Comparison of ENCODE assay signal across 8 cellular contexts in genomic region chr3:37859908-37860199, GRCh38. TPM values are rescaled to one million over a fixed set of nuclear protein-coding genes. Genes with fewer than 3 reads are reported as not detected.
DNase-seq lines count a peak whose midpoint lies in the region; ATAC-seq, FAIRE-seq and TF ChIP-seq lines count a peak whose summit lies in the region.

No MANE protein-coding gene starts in this region.

- peaks cover 3% of the 10 kb centered on the region for H3K9me3 ChIP-seq in astrocyte (ENCODE audit: insufficient read depth, low read depth, low read length)
- H3K9me3 ChIP-seq in mesenchymal stem cell (ENCODE audit: control insufficient read depth, low read length), result no peaks in the 10 kb centered on the region
- no peaks in the 10 kb centered on the region for H3K9me3 ChIP-seq in thyroid gland

- WGBS in mesenchymal stem cell, result 93% methylated on average over 6 of the region's 6 CpGs
- WGBS in thyroid gland, 2 donors, result 88 to 97% methylated on average over 4 to 6 of the region's 6 CpGs

- H3K18ac ChIP-seq in mesenchymal stem cell (ENCODE audit: low read depth in 1 of 2, low read length in 2 of 2), result peak overlapping the region; percentile 88 to 89

- H3K27me3 Mint-ChIP-seq in activated naive CD4-positive, alpha-beta T cell treated with anti-CD3 and anti-CD28 coated beads for 36 hours (ENCODE audit: low read depth), result peaks cover 2% of the 10 kb centered on the region
- peaks cover 5% of the 10 kb centered on the region for H3K27me3 Mint-ChIP-seq in astrocyte (ENCODE audit: low read depth, unreplicated experiment)

- no peak overlapping the region for H3K23ac ChIP-seq in mesenchymal stem cell (ENCODE audit: low read length in 2 of 2)

- no peak for FAIRE-seq in astrocyte (lab: Jason Lieb, UNC)

- no peak overlapping the region for H2BK5ac ChIP-seq in mesenchymal stem cell (ENCODE audit: low read depth, low read length, poor library complexity, severe bottlenecking)

- DNase-seq in activated naive CD4-positive, alpha-beta T cell treated with anti-CD3 and anti-CD28 coated beads for 36 hours, result no peak
- no peak for DNase-seq in activated naive CD4-positive, alpha-beta T cell (lab: John Stamatoyannopoulos, UW)
- DNase-seq in astrocyte (ENCODE audit: low read depth), result no peak
- DNase-seq in mesenchymal stem cell, result no peak
- no peak for DNase-seq in thyroid gland
- no peak for DNase-seq in NCI-H526 (lab: John Stamatoyannopoulos, UW)
- DNase-seq in epidermal melanocyte (ENCODE audit: insufficient read length, low spot score), result no peak

- intact Hi-C loops in activated naive CD4-positive, alpha-beta T cell treated with anti-CD3 and anti-CD28 coated beads for 36 hours (cut with micrococcal nuclease), result loop anchor here (10.0 kb wide), 1 partner anchor 255 kb away; no protein-coding TSS in a partner anchor
- intact Hi-C loops in thyroid gland (cut with DNase I), result no loop called here

- CTCF ChIA-PET in activated naive CD4-positive, alpha-beta T cell treated with anti-CD3 and anti-CD28 coated beads for 36 hours (lab: Charles Lee), result no interaction called here

- no peaks in the 10 kb centered on the region for H3K36me3 Mint-ChIP-seq in activated naive CD4-positive, alpha-beta T cell treated with anti-CD3 and anti-CD28 coated beads for 36 hours (ENCODE audit: low read depth)
- H3K36me3 Mint-ChIP-seq in astrocyte (ENCODE audit: low read depth, unreplicated experiment), result peaks cover 3% of the 10 kb centered on the region

- H3K4me3 ChIP-seq in astrocyte (ENCODE audit: insufficient read depth, low read depth, low read length) (no peak overlapping the region), mesenchymal stem cell (ENCODE audit: insufficient read depth in 1 of 2, low read depth in 1 of 2, low read length in 2 of 2) (no peak overlapping the region), thyroid gland (replicated peaks in 1 of 3) (no peak overlapping the region)

- TF ChIP-seq POLR2A in thyroid gland (IDR thresholded peaks at IDR 0.05), result no peak

- H3K4me1 ChIP-seq in astrocyte (ENCODE audit: insufficient read depth, low read length) (peaks cover 32% of the 10 kb centered on the region), mesenchymal stem cell (ENCODE audit: control insufficient read depth, insufficient read depth, low read depth, low read length) (peaks cover 24% of the 10 kb centered on the region), thyroid gland (peaks cover 27 to 33% of the 10 kb centered on the region in 2 donors)

- H2BK120ac ChIP-seq in mesenchymal stem cell (ENCODE audit: low read depth, low read length), result peak overlapping the region; percentile 65

- no peaks in the 10 kb centered on the region for H3K36me3 ChIP-seq in astrocyte (ENCODE audit: insufficient read depth, low read length)
- peaks cover 0 to 12% of the 10 kb centered on the region in 2 experiments for H3K36me3 ChIP-seq in mesenchymal stem cell (ENCODE audit: control insufficient read depth in 1 of 2, insufficient read depth in 2 of 2, low read depth in 1 of 2, low read length in 2 of 2)
- H3K36me3 ChIP-seq in thyroid gland, result no peaks in the 10 kb centered on the region

- H2BK12ac ChIP-seq in mesenchymal stem cell (ENCODE audit: low read length in 2 of 2), result peak overlapping the region; percentile 18 to 75

- H3K9me3 Mint-ChIP-seq in activated naive CD4-positive, alpha-beta T cell treated with anti-CD3 and anti-CD28 coated beads for 36 hours, result no peaks in the 10 kb centered on the region
- peaks cover 4% of the 10 kb centered on the region for H3K9me3 Mint-ChIP-seq in astrocyte (ENCODE audit: unreplicated experiment)

- peak overlapping the region; percentile 26 for H2BK15ac ChIP-seq in mesenchymal stem cell (ENCODE audit: low read depth, poor library complexity, severe bottlenecking)

- peak overlapping the region; percentile 74 for H4K91ac ChIP-seq in mesenchymal stem cell (ENCODE audit: low read length)

- peak overlapping the region in 1 of 2 experiments; percentile 13 for H3K4ac ChIP-seq in mesenchymal stem cell (ENCODE audit: low read depth in 1 of 2, low read length in 2 of 2)

- H3K27ac Mint-ChIP-seq in activated naive CD4-positive, alpha-beta T cell treated with anti-CD3 and anti-CD28 coated beads for 36 hours, result peak overlapping the region; percentile 73
- H3K27ac Mint-ChIP-seq in astrocyte (ENCODE audit: unreplicated experiment), result peak overlapping the region; percentile 77

- peak overlapping the region; percentile 83 for H4K8ac ChIP-seq in mesenchymal stem cell (ENCODE audit: low read length)

- no peak for ATAC-seq in HG03439 (IDR thresholded peaks at IDR 0.05; ENCODE audit: unreplicated experiment)

- H3K9ac ChIP-seq in astrocyte (ENCODE audit: low read length) (no peak overlapping the region), mesenchymal stem cell (ENCODE audit: low read length) (peak overlapping the region; percentile 62)

- peaks cover 27% of the 10 kb centered on the region for H4K20me1 ChIP-seq in astrocyte (ENCODE audit: insufficient read depth, low read length)

- H3K4me2 ChIP-seq in astrocyte (ENCODE audit: low read length) (peak overlapping the region; percentile 91), mesenchymal stem cell (ENCODE audit: low read length, poor library complexity, severe bottlenecking) (no peak overlapping the region)

- no peak overlapping the region for H3K14ac ChIP-seq in mesenchymal stem cell (ENCODE audit: low read length in 2 of 2)

- H3K4me3 Mint-ChIP-seq in activated naive CD4-positive, alpha-beta T cell treated with anti-CD3 and anti-CD28 coated beads for 36 hours, result peak overlapping the region; percentile 85
- H3K4me3 Mint-ChIP-seq in astrocyte (ENCODE audit: unreplicated experiment), result peak overlapping the region; percentile 90

- peaks cover 18% of the 10 kb centered on the region for H3K4me1 Mint-ChIP-seq in activated naive CD4-positive, alpha-beta T cell treated with anti-CD3 and anti-CD28 coated beads for 36 hours (ENCODE audit: low read depth)
- peaks cover 20% of the 10 kb centered on the region for H3K4me1 Mint-ChIP-seq in astrocyte (ENCODE audit: low read depth, unreplicated experiment)

- H3K79me2 ChIP-seq in astrocyte (ENCODE audit: insufficient read depth, low read length), result peaks cover 21% of the 10 kb centered on the region

- peaks cover 29% of the 10 kb centered on the region for H3K79me1 ChIP-seq in mesenchymal stem cell (replicated peaks; ENCODE audit: low read length, poor library complexity, severe bottlenecking)

- peak overlapping the region; percentile 83 for H2AK5ac ChIP-seq in mesenchymal stem cell (ENCODE audit: low read length, severe bottlenecking)

- H3K27me3 ChIP-seq in astrocyte (ENCODE audit: insufficient read depth, low read length), result no peaks in the 10 kb centered on the region
- no peaks in the 10 kb centered on the region for H3K27me3 ChIP-seq in mesenchymal stem cell (ENCODE audit: control insufficient read depth in 1 of 2, insufficient read depth in 1 of 2, low read length in 2 of 2)
- H3K27me3 ChIP-seq in thyroid gland, result no peaks in the 10 kb centered on the region

- H3K27ac ChIP-seq in astrocyte (ENCODE audit: low read depth, low read length) (no peak overlapping the region), mesenchymal stem cell (ENCODE audit: low read length, poor library complexity, severe bottlenecking) (peak overlapping the region; percentile 25), thyroid gland (peak overlapping the region; percentile 30 to 66 (median 41))

- H2AFZ ChIP-seq in astrocyte (ENCODE audit: low read depth, low read length) (peak overlapping the region; percentile 88), mesenchymal stem cell (ENCODE audit: low read depth, low read length) (no peak overlapping the region)

- TF ChIP-seq CTCF in astrocyte (IDR thresholded peaks at IDR 0.05; ENCODE audit: insufficient read depth, low read depth, low read length), result no peak
- no peak for TF ChIP-seq CTCF in thyroid gland (IDR thresholded peaks at IDR 0.05)

RNA-seq across cellular contexts. Expression of gene CTDSPL, which starts 1.8 kb away (rescaled TPM):
- 1 to 10 TPM; 3.7 to 5.0 TPM for total RNA-seq in activated naive CD4-positive, alpha-beta T cell treated with anti-CD3 and anti-CD28 coated beads for 36 hours
- total RNA-seq in astrocyte, result 32.9 and 37.9 TPM in 2 replicates
- polyA plus RNA-seq in mesenchymal stem cell (2013, experiment 1 of 2), result 29.3 TPM
- polyA plus RNA-seq in mesenchymal stem cell (2013, experiment 2 of 2), result 28.9 TPM
- total RNA-seq in thyroid gland, result 10 to 100 TPM; 23.6 to 37.9 (median 29.8) TPM
